Comparison of ENCODE assay signal across 17 cellular contexts in the genomic region with DNA sequence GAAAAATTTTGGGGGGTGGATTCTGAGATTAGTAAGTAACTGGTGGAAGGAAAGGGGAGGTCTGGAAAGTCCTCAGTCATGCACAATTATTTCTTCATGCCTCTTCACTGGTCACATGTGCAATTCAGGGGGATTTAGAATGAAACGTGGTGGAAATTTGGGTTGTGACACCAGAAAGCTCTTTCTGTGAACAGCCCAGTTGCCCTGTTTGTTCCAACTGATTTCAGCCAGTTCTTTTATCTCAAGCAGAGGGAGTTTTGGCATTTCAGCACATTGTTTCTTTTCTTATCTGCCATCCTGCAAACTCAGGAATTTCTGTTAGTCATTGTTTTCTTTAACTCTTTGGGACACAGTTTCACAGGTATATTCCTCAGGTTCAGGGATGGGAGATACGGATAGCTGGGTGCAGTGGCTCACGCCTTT. TPM values are rescaled to one million over a fixed set of nuclear protein-coding genes. Genes with fewer than 3 reads are reported as not detected.
DNase-seq lines count a peak whose midpoint lies in the region; ATAC-seq and TF ChIP-seq lines count a peak whose summit lies in the region.
"Had no signal": no experiment of that assay in that cellular context is flagged by ENCODE, and none has a peak within 500 bp of the region (broad histone marks: within the 10 kb centered on the region; RNA-seq: fewer than 3 reads in every experiment).

No MANE protein-coding gene starts in this region.

- H3K4me3 Mint-ChIP-seq in activated naive CD8-positive, alpha-beta T cell = no peak overlapping the region
- H3K4me3 Mint-ChIP-seq in activated naive CD8-positive, alpha-beta T cell treated with anti-CD3 and anti-CD28 coated beads, Interleukin-2, amount 50 U/mL, for 24 hours = no peak overlapping the region
- H3K4me3 Mint-ChIP-seq: activated CD4-positive, alpha-beta T cell treated with anti-CD3 and anti-CD28 coated beads, Interleukin-2, amount 10 ng/mL, durations not matched to agents 24 days and 14 days; immature natural killer cell; neural progenitor cell had no signal

- no peaks in the 10 kb centered on the region for H3K27me3 ChIP-seq in body of pancreas
- no peaks in the 10 kb centered on the region for H3K27me3 ChIP-seq in liver (ENCODE audit: control insufficient read depth in 4 of 4, insufficient read depth in 4 of 4, low read length in 3 of 4)
- no peaks in the 10 kb centered on the region for H3K27me3 ChIP-seq in thyroid gland
- no peaks in the 10 kb centered on the region for H3K27me3 ChIP-seq in ovary
- H3K27me3 ChIP-seq: uterus had no signal

- H3K27ac Mint-ChIP-seq in activated naive CD8-positive, alpha-beta T cell = peak overlapping the region; percentile 41
- H3K27ac Mint-ChIP-seq in activated naive CD8-positive, alpha-beta T cell treated with anti-CD3 and anti-CD28 coated beads, Interleukin-2, amount 50 U/mL, for 24 hours = no peak overlapping the region
- H3K27ac Mint-ChIP-seq: activated CD4-positive, alpha-beta T cell treated with anti-CD3 and anti-CD28 coated beads, Interleukin-2, amount 10 ng/mL, durations not matched to agents 24 days and 14 days; neural progenitor cell had no signal

- H3K9ac ChIP-seq in liver (ENCODE audit: low read depth in 1 of 2, low read length in 2 of 2) = peak overlapping the region; percentile 42 to 75
- H3K9ac ChIP-seq: neural progenitor cell had no signal

- no peaks in the 10 kb centered on the region for H3K27me3 Mint-ChIP-seq in activated naive CD8-positive, alpha-beta T cell
- H3K27me3 Mint-ChIP-seq in activated naive CD8-positive, alpha-beta T cell treated with anti-CD3 and anti-CD28 coated beads, Interleukin-2, amount 50 U/mL, for 24 hours = no peaks in the 10 kb centered on the region
- H3K27me3 Mint-ChIP-seq: activated CD4-positive, alpha-beta T cell treated with anti-CD3 and anti-CD28 coated beads, Interleukin-2, amount 10 ng/mL, durations not matched to agents 24 days and 14 days had no signal

- no peak for TF ChIP-seq RAD21 in liver (IDR thresholded peaks at IDR 0.05)

- H3K36me3 Mint-ChIP-seq in activated naive CD8-positive, alpha-beta T cell = no peaks in the 10 kb centered on the region
- H3K36me3 Mint-ChIP-seq in activated naive CD8-positive, alpha-beta T cell treated with anti-CD3 and anti-CD28 coated beads, Interleukin-2, amount 50 U/mL, for 24 hours (ENCODE audit: low read depth) = no peaks in the 10 kb centered on the region
- H3K36me3 Mint-ChIP-seq: immature natural killer cell, neural progenitor cell had no signal

- no peak for DNase-seq in activated naive CD8-positive, alpha-beta T cell treated with anti-CD3 and anti-CD28 coated beads, Interleukin-2, amount 50 U/mL, for 24 hours
- peak in 2 of 4 donors; percentile 29 to 54 for DNase-seq in body of pancreas
- DNase-seq in thyroid gland = peak; percentile 44 to 60
- DNase-seq in ovary = no peak
- no peak for DNase-seq in NCI-H146 (lab: John Stamatoyannopoulos, UW)
- DNase-seq: activated CD4-positive, alpha-beta T cell treated with anti-CD3 and anti-CD28 coated beads, Interleukin-2, amount 10 ng/mL, durations not matched to agents 24 days and 14 days; activated gamma-delta T cell; DMS53; foreskin fibroblast; immature natural killer cell; Kasumi-1; NCI-H2107; uterus had no signal

- H3K9me3 Mint-ChIP-seq in activated naive CD8-positive, alpha-beta T cell (ENCODE audit: low read depth) = no peaks in the 10 kb centered on the region
- H3K9me3 Mint-ChIP-seq in activated naive CD8-positive, alpha-beta T cell treated with anti-CD3 and anti-CD28 coated beads, Interleukin-2, amount 50 U/mL, for 24 hours = no peaks in the 10 kb centered on the region
- H3K9me3 Mint-ChIP-seq: activated CD4-positive, alpha-beta T cell treated with anti-CD3 and anti-CD28 coated beads, Interleukin-2, amount 10 ng/mL, durations not matched to agents 24 days and 14 days; immature natural killer cell; neural progenitor cell had no signal

- ATAC-seq in activated naive CD8-positive, alpha-beta T cell treated with anti-CD3 and anti-CD28 coated beads, Interleukin-2, amount 50 U/mL, for 24 hours = no peak
- peak; percentile 78 for ATAC-seq in body of pancreas
- no peak for ATAC-seq in GM21447 (IDR thresholded peaks at IDR 0.05; ENCODE audit: unreplicated experiment)

- H3K27ac ChIP-seq in body of pancreas = peak overlapping the region; percentile 70 to 88 (median 76)
- H3K27ac ChIP-seq in liver (ENCODE audit: low read depth in 1 of 2, low read length in 2 of 2) = peak overlapping the region; percentile 93 to 97
- H3K27ac ChIP-seq in thyroid gland = peak overlapping the region; percentile 66 to 95 (median 84)
- peak overlapping the region in 1 of 2 donors; percentile 49 for H3K27ac ChIP-seq in ovary
- H3K27ac ChIP-seq: neural progenitor cell, uterus had no signal

- WGBS in body of pancreas, 2 donors = 17 to 22% methylated on average over 3 of the region's 3 CpGs
- 18% methylated on average over 3 of the region's 3 CpGs for WGBS in liver
- WGBS in thyroid gland, 2 donors = 15 to 34% methylated on average over 3 of the region's 3 CpGs
- 45 to 52% (median 45%) methylated on average over 3 of the region's 3 CpGs for WGBS in ovary, 3 donors

- H3K4me1 ChIP-seq in body of pancreas (peaks cover 51% of the 10 kb centered on the region), liver (ENCODE audit: control insufficient read depth in 4 of 4, insufficient read depth in 4 of 4, low read length in 3 of 4) (peaks cover 13 to 39% (median 32%) of the 10 kb centered on the region in 4 donors), thyroid gland (peaks cover 28 to 38% of the 10 kb centered on the region in 2 donors), ovary (ENCODE audit: insufficient read depth) (peaks cover 7% of the 10 kb centered on the region)
- H3K4me1 ChIP-seq: neural progenitor cell, uterus had no signal

- H3K4me3 ChIP-seq in body of pancreas (no peak overlapping the region), liver (ENCODE audit: low read depth in 1 of 3, low read length in 3 of 3) (no peak overlapping the region), thyroid gland (replicated peaks in 1 of 3) (no peak overlapping the region), ovary (no peak overlapping the region)
- H3K4me3 ChIP-seq: neural progenitor cell, uterus had no signal

- H3K36me3 ChIP-seq in body of pancreas (replicated peaks in 1 of 2; ENCODE audit: insufficient read depth in 1 of 2, low read depth in 2 of 2) = no peaks in the 10 kb centered on the region
- H3K36me3 ChIP-seq in liver (ENCODE audit: control insufficient read depth in 4 of 4, insufficient read depth in 3 of 4, low read depth in 1 of 4, low read length in 3 of 4) = no peaks in the 10 kb centered on the region
- no peaks in the 10 kb centered on the region for H3K36me3 ChIP-seq in thyroid gland
- H3K36me3 ChIP-seq in ovary = no peaks in the 10 kb centered on the region
- H3K36me3 ChIP-seq: neural progenitor cell, uterus had no signal

- no peak for TF ChIP-seq CTCF in body of pancreas (IDR thresholded peaks at IDR 0.05)
- no peak for TF ChIP-seq CTCF in liver (IDR thresholded peaks at IDR 0.05; ENCODE audit: low read depth, low read length, missing input control)
- no peak for TF ChIP-seq CTCF in thyroid gland (IDR thresholded peaks at IDR 0.05)
- no peak for TF ChIP-seq CTCF in ovary (IDR thresholded peaks at IDR 0.05)

- TF ChIP-seq POLR2A in body of pancreas (IDR thresholded peaks at IDR 0.05) (peak in 2 of 3 donors; percentile 32 to 45), thyroid gland (IDR thresholded peaks at IDR 0.05) (peak in 1 of 2 donors; percentile 62), ovary (IDR thresholded peaks at IDR 0.05) (no peak)

- peaks cover 21% of the 10 kb centered on the region for H3K4me1 Mint-ChIP-seq in activated naive CD8-positive, alpha-beta T cell (ENCODE audit: low read depth)
- H3K4me1 Mint-ChIP-seq in activated naive CD8-positive, alpha-beta T cell treated with anti-CD3 and anti-CD28 coated beads, Interleukin-2, amount 50 U/mL, for 24 hours = peaks cover 33% of the 10 kb centered on the region

- H3K9me3 ChIP-seq in body of pancreas (no peaks in the 10 kb centered on the region), liver (ENCODE audit: control insufficient read depth in 4 of 4, low read length in 3 of 4) (no peaks in the 10 kb centered on the region), thyroid gland (no peaks in the 10 kb centered on the region), ovary (no peaks in the 10 kb centered on the region)
- H3K9me3 ChIP-seq: uterus had no signal

- intact Hi-C loops in body of pancreas (cut with DNase I) (no loop called here), thyroid gland (cut with DNase I) (no loop called here), ovary (cut with DNase I) (no loop called here)

- no peak for TF ChIP-seq EP300 in ovary (IDR thresholded peaks at IDR 0.05)

TF ChIP-seq in liver, 16 proteins besides CTCF, POLR2A, EP300 and RAD21 (continues in another document):
- TF ChIP-seq HNF4A (conservative IDR thresholded peaks at IDR 0.05) (no peak), YY1 (IDR thresholded peaks at IDR 0.05) (no peak), JUND (IDR thresholded peaks at IDR 0.05) (peak; percentile 60 to 72), NR2F2 (IDR thresholded peaks at IDR 0.05) (no peak), TAF1 (conservative IDR thresholded peaks at IDR 0.05) (peak; percentile 52), SP1 (IDR thresholded peaks at IDR 0.05) (peak; percentile 60), FOXA1 (IDR thresholded peaks at IDR 0.05) (no peak), EGR1 (IDR thresholded peaks at IDR 0.05; ENCODE audit: low read depth in 2 of 2) (peak; percentile 21 to 28), FOXA2 (IDR thresholded peaks at IDR 0.05) (no peak), GABPA (IDR thresholded peaks at IDR 0.05 in 1 of 2, conservative IDR thresholded peaks at IDR 0.05 in 1 of 2) (no peak), HNF4G (IDR thresholded peaks at IDR 0.05) (no peak)
- TF ChIP-seq, protein P1, sequence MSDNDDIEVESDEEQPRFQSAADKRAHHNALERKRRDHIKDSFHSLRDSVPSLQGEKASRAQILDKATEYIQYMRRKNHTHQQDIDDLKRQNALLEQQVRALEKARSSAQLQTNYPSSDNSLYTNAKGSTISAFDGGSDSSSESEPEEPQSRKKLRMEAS (IDR thresholded peaks at IDR 0.05) = no peak

RNA-seq across cellular contexts. Expression of a gene that starts 5.1 kb away (rescaled TPM):
- total RNA-seq in body of pancreas = 10 to 100 TPM; 31.3 to 42.3 TPM
- 10 to 100 TPM; 27.3 to 58.1 TPM for total RNA-seq in liver
- 10 to 100 TPM; 25.9 to 59.8 TPM for polyA plus RNA-seq in liver
- 100 to 1,000 TPM in 3 of 4 donors, 10 to 100 TPM in 1; 88.3 to 119 (median 103) TPM for total RNA-seq in thyroid gland
- total RNA-seq in ovary = 100 to 1,000 TPM in 3 of 7 donors, 10 to 100 TPM in 4; 77.9 to 226 (median 88.3) TPM
- polyA plus RNA-seq in ovary = 100 to 1,000 TPM in 1 of 2 donors, 10 to 100 TPM in 1; 35.8 to 120 TPM

Comparison
In these comparisons a context has a peak if more than half of its experiments do, and no peak if none do; other contexts are left out.
1. DNase-seq: peak in thyroid gland (2 of 2); none in activated naive CD8-positive, alpha-beta T cell treated with anti-CD3 and anti-CD28 coated beads, Interleukin-2, amount 50 U/mL, for 24 hours (single experiment), ovary (0 of 5) and NCI-H146 (single experiment).